ENCODE assay signal across 27 cellular contexts in genomic region chr20:23586735-23587525, GRCh38. TPM values are rescaled to one million over a fixed set of nuclear protein-coding genes. Genes with fewer than 3 reads are reported as not detected.
"Had no signal": no experiment of that assay in that cellular context is flagged by ENCODE, and none has a peak within 500 bp of the region (broad histone marks: within the 10 kb centered on the region; RNA-seq: fewer than 3 reads in every experiment).

No MANE protein-coding gene starts in this region.

- H2AFZ ChIP-seq: parathyroid adenoma had no signal

- H3K4me1 ChIP-seq: ascending aorta, breast epithelium, left ventricle myocardium inferior, parathyroid adenoma, sigmoid colon, stomach, vagina had no signal

- H3K79me2 ChIP-seq: parathyroid adenoma had no signal

- H3K9me3 Mint-ChIP-seq: activated B cell treated with CpG ODN at 0.5 μM for 24 hours; activated CD4-positive, alpha-beta memory T cell treated with anti-CD3 and anti-CD28 coated beads, Interleukin-2, amount 10 ng/mL, durations not matched to agents 7 days and 5 days; activated T-cell treated with anti-CD3 and anti-CD28 coated beads, Interleukin-2, amount 50 U/mL, for 72 hours; memory B cell; stimulated activated effector memory CD8-positive, alpha-beta T cell treated with anti-CD3 and anti-CD28 coated beads, Interleukin-12 subunit alpha, Interleukin-12 subunit beta, amount 100 ng/mL, for 72 hours; T-helper 2 cell treated with Interferon-gamma antibody and Interleukin-4, amounts not matched to agents 5 μg/mL and 100 μg/mL, for 36 hours had no signal

- FAIRE-seq: frontal cortex, TTC549 had no signal

- H3K4me3 Mint-ChIP-seq: activated B cell treated with CpG ODN at 0.5 μM for 24 hours; activated CD4-positive, alpha-beta memory T cell treated with anti-CD3 and anti-CD28 coated beads, Interleukin-2, amount 10 ng/mL, durations not matched to agents 7 days and 5 days; activated T-cell treated with anti-CD3 and anti-CD28 coated beads, Interleukin-2, amount 50 U/mL, for 72 hours; memory B cell; naive thymus-derived CD4-positive, alpha-beta T cell; stimulated activated effector memory CD8-positive, alpha-beta T cell treated with anti-CD3 and anti-CD28 coated beads, Interleukin-12 subunit alpha, Interleukin-12 subunit beta, amount 100 ng/mL, for 72 hours; T-helper 2 cell treated with Interferon-gamma antibody and Interleukin-4, amounts not matched to agents 5 μg/mL and 100 μg/mL, for 36 hours had no signal

- DNase-seq: activated B cell treated with CpG ODN at 0.5 μM for 24 hours; activated CD4-positive, alpha-beta memory T cell treated with anti-CD3 and anti-CD28 coated beads, Interleukin-2, amount 10 ng/mL, durations not matched to agents 7 days and 5 days; activated CD4-positive, alpha-beta T cell treated with anti-CD3 and anti-CD28 coated beads for 48 hours; activated effector memory CD4-positive, alpha-beta T cell treated with anti-CD3 and anti-CD28 coated beads, Interleukin-2, amount 50 U/mL, for 16 hours; activated naive CD4-positive, alpha-beta T cell treated with anti-CD3 and anti-CD28 coated beads, Interleukin-2, amount 50 U/mL, for 16 hours; activated T-cell treated with anti-CD3 and anti-CD28 coated beads, Interleukin-2, amount 50 U/mL, for 72 hours; dermis blood vessel endothelial cell; effector memory CD4-positive, alpha-beta T cell; kidney glomerular epithelial cell; left ventricle myocardium inferior; naive thymus-derived CD4-positive, alpha-beta T cell; sigmoid colon; stimulated activated CD4-positive, alpha-beta T cell treated with anti-CD3 and anti-CD28 coated beads, Interleukin-4, amount 100 ng/mL, for 24 hours; stomach had no signal

- H3K27me3 ChIP-seq: ascending aorta, breast epithelium, sigmoid colon, vagina had no signal

- H3K27ac Mint-ChIP-seq: activated B cell treated with CpG ODN at 0.5 μM for 24 hours; activated CD4-positive, alpha-beta memory T cell treated with anti-CD3 and anti-CD28 coated beads, Interleukin-2, amount 10 ng/mL, durations not matched to agents 7 days and 5 days; activated T-cell treated with anti-CD3 and anti-CD28 coated beads, Interleukin-2, amount 50 U/mL, for 72 hours; memory B cell; naive thymus-derived CD4-positive, alpha-beta T cell; stimulated activated effector memory CD8-positive, alpha-beta T cell treated with anti-CD3 and anti-CD28 coated beads, Interleukin-12 subunit alpha, Interleukin-12 subunit beta, amount 100 ng/mL, for 72 hours; T-helper 2 cell treated with Interferon-gamma antibody and Interleukin-4, amounts not matched to agents 5 μg/mL and 100 μg/mL, for 36 hours had no signal

- H3K27ac ChIP-seq: ascending aorta, breast epithelium, left ventricle myocardium inferior, neutrophil, parathyroid adenoma, sigmoid colon, stomach, vagina had no signal

- ATAC-seq: activated T-cell treated with anti-CD3 and anti-CD28 coated beads, Interleukin-2, amount 50 U/mL, for 72 hours; naive thymus-derived CD4-positive, alpha-beta T cell had no signal

- H3K4me1 Mint-ChIP-seq: activated B cell treated with CpG ODN at 0.5 μM for 24 hours; activated CD4-positive, alpha-beta memory T cell treated with anti-CD3 and anti-CD28 coated beads, Interleukin-2, amount 10 ng/mL, durations not matched to agents 7 days and 5 days; memory B cell; stimulated activated effector memory CD8-positive, alpha-beta T cell treated with anti-CD3 and anti-CD28 coated beads, Interleukin-12 subunit alpha, Interleukin-12 subunit beta, amount 100 ng/mL, for 72 hours had no signal

- H3K4me3 ChIP-seq: ascending aorta, breast epithelium, left ventricle myocardium inferior, sigmoid colon, stomach, vagina had no signal

- H3K36me3 Mint-ChIP-seq: memory B cell; naive thymus-derived CD4-positive, alpha-beta T cell had no signal

- H3K9ac ChIP-seq: parathyroid adenoma had no signal

- H3K36me3 ChIP-seq: ascending aorta, breast epithelium, left ventricle myocardium inferior, neutrophil, sigmoid colon, stomach, vagina had no signal

- H3K9me3 ChIP-seq: ascending aorta, breast epithelium, left ventricle myocardium inferior, neutrophil, sigmoid colon, stomach, vagina had no signal

RNA-seq across cellular contexts. Expression of gene CST9L, which starts 18.6 kb away (rescaled TPM):
- total RNA-seq: activated B cell treated with CpG ODN at 0.5 μM for 24 hours; activated CD4-positive, alpha-beta memory T cell treated with anti-CD3 and anti-CD28 coated beads, Interleukin-2, amount 10 ng/mL, durations not matched to agents 7 days and 5 days; activated T-cell treated with anti-CD3 and anti-CD28 coated beads, Interleukin-2, amount 50 U/mL, for 72 hours; ascending aorta; breast epithelium; cerebellum; dermis blood vessel endothelial cell; frontal cortex; left ventricle myocardium inferior; mucosa of gallbladder; naive thymus-derived CD4-positive, alpha-beta T cell; sigmoid colon; stomach; temporal lobe; vagina had no signal
- polyA plus RNA-seq: naive thymus-derived CD4-positive, alpha-beta T cell; sigmoid colon; stomach had no signal

RNA-seq across cellular contexts. Expression of gene CST9, which starts 18.8 kb away (rescaled TPM):
- total RNA-seq: activated B cell treated with CpG ODN at 0.5 μM for 24 hours; activated CD4-positive, alpha-beta memory T cell treated with anti-CD3 and anti-CD28 coated beads, Interleukin-2, amount 10 ng/mL, durations not matched to agents 7 days and 5 days; activated T-cell treated with anti-CD3 and anti-CD28 coated beads, Interleukin-2, amount 50 U/mL, for 72 hours; ascending aorta; cerebellum; dermis blood vessel endothelial cell; frontal cortex; left ventricle myocardium inferior; mucosa of gallbladder; naive thymus-derived CD4-positive, alpha-beta T cell; sigmoid colon; stomach; temporal lobe; vagina had no signal
- polyA plus RNA-seq: naive thymus-derived CD4-positive, alpha-beta T cell; sigmoid colon; stomach had no signal

RNA-seq across cellular contexts. Expression of gene CST3, which starts 50.8 kb away (rescaled TPM):
- total RNA-seq: activated B cell treated with CpG ODN at 0.5 μM for 24 hours had no signal
